Comparison of ENCODE assay signal across 7 cellular contexts in the genomic region with DNA sequence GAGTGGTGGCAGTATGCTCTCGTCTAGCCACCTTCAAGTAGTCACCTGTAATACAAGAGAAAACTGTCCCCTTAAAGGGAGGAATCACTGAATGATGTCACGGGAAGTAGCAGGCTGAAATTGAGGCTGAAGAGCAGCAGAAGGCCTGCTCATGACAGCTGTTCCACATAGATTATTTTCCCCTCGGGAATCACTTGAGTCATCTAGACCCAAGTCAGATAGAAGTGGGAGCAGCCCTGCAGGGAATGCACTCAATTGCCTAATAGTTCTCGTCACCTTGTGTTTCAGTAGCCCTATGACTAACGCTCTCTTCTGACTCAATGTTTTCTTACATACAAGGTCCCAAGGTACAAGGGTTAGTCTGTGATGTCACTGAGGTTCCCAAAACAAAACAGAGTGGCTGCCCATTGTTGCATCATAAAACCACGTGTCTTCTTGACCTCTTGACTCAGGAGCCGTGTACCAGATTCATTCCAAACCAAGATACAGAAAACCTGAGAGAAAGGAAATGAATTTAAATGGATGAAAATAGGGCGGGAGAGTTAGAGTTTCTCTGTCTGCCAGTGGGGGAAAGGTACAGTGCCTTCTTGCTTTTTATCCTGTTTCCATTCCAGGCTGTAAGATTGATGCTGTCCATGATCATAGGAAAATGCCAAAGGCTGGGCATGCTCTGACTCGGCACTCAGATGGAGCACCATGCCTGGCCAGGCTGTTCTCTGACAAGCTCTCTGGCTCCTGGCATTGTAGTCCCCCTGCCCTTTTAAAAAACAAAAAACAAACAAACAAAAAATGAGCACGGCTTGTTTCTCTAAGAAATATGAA. TPM values are rescaled to one million over a fixed set of nuclear protein-coding genes. Genes with fewer than 3 reads are reported as not detected.
DNase-seq lines count a peak whose midpoint lies in the region; ATAC-seq and TF ChIP-seq lines count a peak whose summit lies in the region.

No MANE protein-coding gene starts in this region.

- H3K4me1 Mint-ChIP-seq in WTC11 = peaks cover 8% of the 10 kb centered on the region
- peaks cover 11% of the 10 kb centered on the region for H3K4me1 Mint-ChIP-seq in stimulated activated naive CD8-positive, alpha-beta T cell treated with anti-CD3 and anti-CD28 coated beads, Interleukin-15, Interleukin-2, amounts not matched to agents 100 ng/mL and 50 ng/mL, for 24 hours (ENCODE audit: low read depth)

- POLR2A ChIA-PET in WTC11 (lab: Charles Lee) = no interaction called here

- H3K36me3 Mint-ChIP-seq in WTC11 = peaks cover 2% of the 10 kb centered on the region; the same call in 1 of the 2 replicates
- peaks cover 43% of the 10 kb centered on the region for H3K36me3 Mint-ChIP-seq in stimulated activated naive CD8-positive, alpha-beta T cell treated with anti-CD3 and anti-CD28 coated beads, Interleukin-15, Interleukin-2, amounts not matched to agents 100 ng/mL and 50 ng/mL, for 24 hours (ENCODE audit: low read depth)

- peak overlapping the region; percentile 63; the same call in 1 of the 2 replicates for H3K27ac Mint-ChIP-seq in WTC11
- H3K27ac Mint-ChIP-seq in stimulated activated naive CD8-positive, alpha-beta T cell treated with anti-CD3 and anti-CD28 coated beads, Interleukin-15, Interleukin-2, amounts not matched to agents 100 ng/mL and 50 ng/mL, for 24 hours = peak overlapping the region; percentile 71

- DNase-seq in WTC11 (ENCODE audit: low spot score) (no peak), heart left ventricle (peak in 4 of 5 donors; percentile 45 to 76 (median 64)), NCI-H2227 treated with DMSO at 0.1 percent for 48 hours (lab: John Stamatoyannopoulos, UW) (no peak)

- no peaks in the 10 kb centered on the region for H3K27me3 ChIP-seq in heart left ventricle

- no peaks in the 10 kb centered on the region for H3K27me3 Mint-ChIP-seq in WTC11 (ENCODE audit: low read depth)
- no peaks in the 10 kb centered on the region for H3K27me3 Mint-ChIP-seq in stimulated activated naive CD8-positive, alpha-beta T cell treated with anti-CD3 and anti-CD28 coated beads, Interleukin-15, Interleukin-2, amounts not matched to agents 100 ng/mL and 50 ng/mL, for 24 hours

- H3K4me3 ChIP-seq in heart left ventricle = no peak overlapping the region

- no peak for TF ChIP-seq POLR2A in heart left ventricle (IDR thresholded peaks at IDR 0.05)

- H3K36me3 ChIP-seq in heart left ventricle = peaks cover 0 to 62% (median 51%) of the 10 kb centered on the region in 9 donors

- peak; percentile 79 for ATAC-seq in GM18868 (IDR thresholded peaks at IDR 0.05; ENCODE audit: unreplicated experiment)
- peak; percentile 75 for ATAC-seq in HG03520 (IDR thresholded peaks at IDR 0.05; ENCODE audit: unreplicated experiment)
- ATAC-seq in WTC11 = no peak
- peak; percentile 79 to 91 (median 82) for ATAC-seq in heart left ventricle
- no peak for ATAC-seq in GM21529 (IDR thresholded peaks at IDR 0.05; ENCODE audit: unreplicated experiment)

- no peak overlapping the region for H3K4me3 Mint-ChIP-seq in WTC11
- H3K4me3 Mint-ChIP-seq in stimulated activated naive CD8-positive, alpha-beta T cell treated with anti-CD3 and anti-CD28 coated beads, Interleukin-15, Interleukin-2, amounts not matched to agents 100 ng/mL and 50 ng/mL, for 24 hours = no peak overlapping the region

- 65 to 76% (median 71%) methylated on average over 10 of the region's 10 CpGs for WGBS in heart left ventricle, 4 donors

- intact Hi-C loops in heart left ventricle (cut with DNase I) = loop anchor here in 2 of 10 donors (2.0 kb wide), 2 partner anchors 24 to 68 kb away; no protein-coding TSS in a partner anchor

- H3K9me3 ChIP-seq in heart left ventricle = no peaks in the 10 kb centered on the region

- H3K27ac ChIP-seq in heart left ventricle = peak overlapping the region; percentile 19 to 88 (median 74)

- no peak for TF ChIP-seq CTCF in WTC11 (IDR thresholded peaks at IDR 0.05)
- no peak for TF ChIP-seq CTCF in heart left ventricle (IDR thresholded peaks at IDR 0.05)

- H3K9me3 Mint-ChIP-seq in WTC11 = no peaks in the 10 kb centered on the region
- H3K9me3 Mint-ChIP-seq in stimulated activated naive CD8-positive, alpha-beta T cell treated with anti-CD3 and anti-CD28 coated beads, Interleukin-15, Interleukin-2, amounts not matched to agents 100 ng/mL and 50 ng/mL, for 24 hours = no peaks in the 10 kb centered on the region

- peaks cover 3 to 77% (median 32%) of the 10 kb centered on the region in 12 donors for H3K4me1 ChIP-seq in heart left ventricle

- CTCF ChIA-PET in WTC11 (lab: Charles Lee) = interaction anchor here (0.7 to 4.2 kb wide), 2 partner anchors 21 to 26 kb away, joined by 6 to 20 read pairs; partner anchors contain the start of gene C11orf96

TF ChIP-seq in WTC11, 78 proteins besides CTCF, POLR2A, EP300 and RAD21:
- TF ChIP-seq ZNF423 (CRISPR knock-in tag; IDR thresholded peaks at IDR 0.05) (no peak), GABPB1 (CRISPR knock-in tag; IDR thresholded peaks at IDR 0.05) (peak; percentile 98)

RNA-seq across cellular contexts. Expression of gene C11orf96, which starts 21.6 kb away (rescaled TPM):
- total RNA-seq in WTC11 (2021) (2.9 to 3.2 TPM (median 2.9 TPM) in 3 replicates), heart left ventricle (100 to 1,000 TPM in 1 of 9 donors, 10 to 100 TPM in 7, 1 to 10 TPM in 1; 9.6 to 109 (median 18.1) TPM)
- 10 to 100 TPM in 1 of 2 donors, 1 to 10 TPM in 1; 7.9 to 18.5 TPM for polyA plus RNA-seq in heart left ventricle

RNA-seq across cellular contexts. Expression of gene ALKBH3, which starts 40.2 kb away (rescaled TPM):
- total RNA-seq in WTC11 (2021) (11.0 to 13.3 TPM (median 12.3 TPM) in 3 replicates), heart left ventricle (10 to 100 TPM; 13.1 to 24.7 (median 19.5) TPM)
- polyA plus RNA-seq in heart left ventricle = 10 to 100 TPM; 20.5 to 22.4 TPM

Comparison
In these comparisons a context has a peak if more than half of its experiments do, and no peak if none do; other contexts are left out.
1. ATAC-seq: peak in GM18868 (single experiment), HG03520 (single experiment) and heart left ventricle (4 of 4); none in WTC11 (single experiment) and GM21529 (single experiment).
2. DNase-seq: peak in heart left ventricle (4 of 5); none in WTC11 (single experiment) and NCI-H2227 treated with DMSO at 0.1 percent for 48 hours (single experiment).